In genomic region chr15:84135931-84136330, GRCh38 we compare ENCODE assay signal across 5 cellular contexts.
DNase-seq lines count a peak whose midpoint lies in the region; ATAC-seq, FAIRE-seq and TF ChIP-seq lines count a peak whose summit lies in the region.
"Not testable (repeated sequence)": the region's sequence is repeated elsewhere in the genome, so short reads cannot be mapped to it uniquely, and the experiment has no call there.

No MANE protein-coding gene starts in this region.

- not testable (repeated sequence) for H3K9me3 ChIP-seq in keratinocyte (ENCODE audit: control insufficient read depth, low read depth, low read length); upper lobe of right lung

- H3K4me1 Mint-ChIP-seq in activated naive CD8-positive, alpha-beta T cell treated with anti-CD3 and anti-CD28 coated beads for 36 hours, result not testable (repeated sequence)

- DNase-seq in CD1c-positive myeloid dendritic cell (ENCODE audit: extremely low spot score), result peak; percentile 12
- not testable (repeated sequence) for DNase-seq in GM18507 (ENCODE audit: extremely low spot score, insufficient read length, low read depth); activated naive CD8-positive, alpha-beta T cell treated with anti-CD3 and anti-CD28 coated beads for 36 hours; keratinocyte (ENCODE audit: low read depth, low spot score); upper lobe of right lung

- H3K4me1 ChIP-seq in keratinocyte (ENCODE audit: control insufficient read depth, extremely low read depth, insufficient read depth, low read length); upper lobe of right lung: not testable (repeated sequence)

- not testable (repeated sequence) for H3K9ac ChIP-seq in keratinocyte (ENCODE audit: control insufficient read depth, extremely low read depth, insufficient read depth, low read length)

- not testable (repeated sequence) for H3K4me3 ChIP-seq in keratinocyte (ENCODE audit: control insufficient read depth in 2 of 3, extremely low read depth in 1 of 3, insufficient read depth in 2 of 3, low read depth in 1 of 3, low read length in 3 of 3); upper lobe of right lung

- H3K9me3 Mint-ChIP-seq in activated naive CD8-positive, alpha-beta T cell treated with anti-CD3 and anti-CD28 coated beads for 36 hours, result not testable (repeated sequence)

- H3K27me3 Mint-ChIP-seq in activated naive CD8-positive, alpha-beta T cell treated with anti-CD3 and anti-CD28 coated beads for 36 hours, result peaks cover 12% of the 10 kb centered on the region

- not testable (repeated sequence) for H3K36me3 Mint-ChIP-seq in activated naive CD8-positive, alpha-beta T cell treated with anti-CD3 and anti-CD28 coated beads for 36 hours

- not testable (repeated sequence) for H3K4me3 Mint-ChIP-seq in activated naive CD8-positive, alpha-beta T cell treated with anti-CD3 and anti-CD28 coated beads for 36 hours

- not testable (repeated sequence) for H3K9me1 ChIP-seq in keratinocyte (ENCODE audit: control insufficient read depth, extremely low read depth, insufficient read depth, low read length)

- H3K27me3 ChIP-seq in keratinocyte (ENCODE audit: control insufficient read depth, extremely low read depth, insufficient read depth, low read length); upper lobe of right lung: not testable (repeated sequence)

- H2AFZ ChIP-seq in keratinocyte (ENCODE audit: control insufficient read depth, low read length), result not testable (repeated sequence)

- H3K36me3 ChIP-seq in keratinocyte (ENCODE audit: control insufficient read depth in 2 of 2, extremely low read depth in 1 of 2, insufficient read depth in 2 of 2, low read length in 2 of 2); upper lobe of right lung: not testable (repeated sequence)

- H3K4me2 ChIP-seq in keratinocyte (ENCODE audit: control insufficient read depth, extremely low read depth, insufficient read depth, low read depth, low read length), result not testable (repeated sequence)

- not testable (repeated sequence) for H3K79me2 ChIP-seq in keratinocyte (ENCODE audit: control insufficient read depth, insufficient read depth, low read length)

- dilution Hi-C loops in keratinocyte (cut with MboI; ENCODE audit: extremely low pct_ligation_motif_present, low sequenced_read_pairs), result not testable (repeated sequence)

- TF ChIP-seq CTCF in keratinocyte (optimal IDR thresholded peaks at IDR 0.05 in 1 of 3, IDR thresholded peaks at IDR 0.05 in 1 of 3, conservative IDR thresholded peaks at IDR 0.05 in 1 of 3; ENCODE audit: extremely low read depth in 1 of 3, insufficient read depth in 2 of 3, low read length in 3 of 3); upper lobe of right lung (IDR thresholded peaks at IDR 0.05): not testable (repeated sequence)

- intact Hi-C loops in upper lobe of right lung (cut with DNase I), result not testable (repeated sequence)

- H3K27ac Mint-ChIP-seq in activated naive CD8-positive, alpha-beta T cell treated with anti-CD3 and anti-CD28 coated beads for 36 hours, result peak overlapping the region; percentile 26

- H4K20me1 ChIP-seq in keratinocyte (ENCODE audit: control insufficient read depth, extremely low read depth, insufficient read depth, low read length), result not testable (repeated sequence)

- FAIRE-seq in GM18507 (lab: Jason Lieb, UNC), result peak; percentile 41
- FAIRE-seq in keratinocyte (lab: Jason Lieb, UNC), result peak; percentile 23

- H3K27ac ChIP-seq in keratinocyte (ENCODE audit: control insufficient read depth, insufficient read depth, low read length); upper lobe of right lung: not testable (repeated sequence)

- ATAC-seq in upper lobe of right lung, result peak; percentile 49
